9 cellular contexts compared by ENCODE assay signal in the genomic region with DNA sequence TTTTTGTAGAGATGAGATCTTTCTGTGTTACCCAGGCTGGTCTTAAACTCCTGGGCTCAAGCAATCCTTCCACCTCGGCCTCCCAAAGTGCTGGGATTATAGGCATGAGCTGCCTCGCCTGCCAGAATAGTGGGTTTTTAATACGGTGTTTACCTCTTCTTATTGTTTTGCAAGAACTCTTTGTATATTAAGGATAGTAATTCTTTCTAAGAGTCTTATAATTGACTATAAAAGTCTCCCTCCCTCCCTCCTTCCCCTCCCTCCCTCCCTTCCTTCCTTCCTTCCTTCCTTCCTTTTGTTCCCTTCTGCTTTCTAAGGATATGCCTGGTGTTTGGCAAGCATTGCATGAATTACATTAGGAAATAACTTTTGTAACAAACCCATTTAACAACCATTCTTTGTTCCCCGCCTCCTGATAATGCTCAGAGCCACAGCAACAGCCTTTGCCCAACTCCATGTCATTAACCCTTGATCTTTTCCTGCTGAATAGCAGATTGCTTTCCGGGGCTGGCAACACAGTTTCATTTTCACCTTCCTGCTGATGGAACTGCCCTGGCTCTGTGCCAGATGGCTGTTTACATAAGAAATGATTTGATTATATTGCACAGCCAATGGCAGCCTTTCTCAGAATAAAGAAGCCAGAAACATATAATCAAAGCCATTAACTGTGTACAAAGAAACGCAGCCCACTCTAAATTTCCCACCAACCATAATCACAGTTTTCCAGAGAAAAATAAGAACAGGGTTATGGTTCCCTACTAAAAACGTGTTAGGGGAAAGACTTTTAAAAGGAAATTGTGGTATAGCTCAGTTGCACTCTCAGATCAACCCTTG.
DNase-seq lines count a peak whose midpoint lies in the region; ATAC-seq and TF ChIP-seq lines count a peak whose summit lies in the region.
"Had no signal": no experiment of that assay in that cellular context is flagged by ENCODE, and none has a peak within 500 bp of the region (broad histone marks: within the 10 kb centered on the region; RNA-seq: fewer than 3 reads in every experiment).

No MANE protein-coding gene starts in this region.

- no peak overlapping the region for H3K4me3 ChIP-seq in body of pancreas

- H3K4me1 Mint-ChIP-seq in mesothelial cell of epicardium = peaks cover 4% of the 10 kb centered on the region

- no peak for TF ChIP-seq POLR2A in body of pancreas (IDR thresholded peaks at IDR 0.05)

- peak overlapping the region; percentile 41 for H3K27ac Mint-ChIP-seq in mesothelial cell of epicardium

- H3K27ac ChIP-seq in body of pancreas = peak overlapping the region in 3 of 4 donors; percentile 45 to 60 (median 48)

- peak; percentile 8 for DNase-seq in activated T-cell treated with anti-CD3 and anti-CD28 coated beads for 1 hour (ENCODE audit: low read depth)
- no peak for DNase-seq in activated T-cell treated with anti-CD3 and anti-CD28 coated beads, Interleukin-2, amount 50 U/mL, for 1 hour
- peak; percentile 70 for DNase-seq in NCI-H774 (lab: John Stamatoyannopoulos, UW)
- DNase-seq in body of pancreas = peak; percentile 87 to 95 (median 93)
- no peak for DNase-seq in mesothelial cell of epicardium (ENCODE audit: low spot score in 2 of 2, unreplicated experiment in 2 of 2)
- DNase-seq in GM13976 (ENCODE audit: low spot score) = no peak
- no peak for DNase-seq in kidney glomerular epithelial cell (lab: John Stamatoyannopoulos, UW)

- H3K9me3 ChIP-seq in body of pancreas = no peaks in the 10 kb centered on the region

- no peaks in the 10 kb centered on the region for H3K36me3 ChIP-seq in body of pancreas (replicated peaks in 1 of 2; ENCODE audit: insufficient read depth in 1 of 2, low read depth in 2 of 2)

- no peaks in the 10 kb centered on the region for H3K27me3 Mint-ChIP-seq in mesothelial cell of epicardium (ENCODE audit: low read depth)

- no peaks in the 10 kb centered on the region for H3K27me3 ChIP-seq in body of pancreas

- H3K4me1 ChIP-seq in body of pancreas = peaks cover 35% of the 10 kb centered on the region

- no peaks in the 10 kb centered on the region for H3K36me3 Mint-ChIP-seq in mesothelial cell of epicardium
- H3K36me3 Mint-ChIP-seq: CD4-positive, CD25-positive, alpha-beta regulatory T cell had no signal

- TF ChIP-seq CTCF in body of pancreas (IDR thresholded peaks at IDR 0.05) = no peak
- no peak for TF ChIP-seq CTCF in mesothelial cell of epicardium (IDR thresholded peaks at IDR 0.05; ENCODE audit: unreplicated experiment)
- TF ChIP-seq CTCF in GM13976 (IDR thresholded peaks at IDR 0.05; ENCODE audit: borderline replicate concordance, control extremely low read depth, extremely low read depth, insufficient read depth, missing control alignments) = no peak

- no peak overlapping the region for H3K4me3 Mint-ChIP-seq in mesothelial cell of epicardium
- H3K4me3 Mint-ChIP-seq: CD4-positive, CD25-positive, alpha-beta regulatory T cell had no signal

- 31 to 40% methylated on average over 7 of the region's 7 CpGs for WGBS in body of pancreas, 2 donors

- in situ Hi-C loops in GM13976 (cut with MboI; ENCODE audit: low sequenced_read_pairs, unreplicated experiment) = no loop called here

- peaks cover 4% of the 10 kb centered on the region for H3K9me3 Mint-ChIP-seq in mesothelial cell of epicardium

- intact Hi-C loops in body of pancreas (cut with DNase I) = no loop called here

- ATAC-seq in body of pancreas (peak; percentile 69), HG03108 (IDR thresholded peaks at IDR 0.05; ENCODE audit: unreplicated experiment) (no peak)

Comparison
In these comparisons a context has a peak if more than half of its experiments do, and no peak if none do; other contexts are left out.
1. DNase-seq: peak in activated T-cell treated with anti-CD3 and anti-CD28 coated beads for 1 hour (single experiment), NCI-H774 (single experiment) and body of pancreas (4 of 4); none in activated T-cell treated with anti-CD3 and anti-CD28 coated beads, Interleukin-2, amount 50 U/mL, for 1 hour (single experiment), mesothelial cell of epicardium (0 of 2), GM13976 (single experiment) and kidney glomerular epithelial cell (single experiment).